11 cellular contexts compared by ENCODE assay signal in genomic region chr13:59477011-59477410, GRCh38.
DNase-seq lines count a peak whose midpoint lies in the region; ATAC-seq and TF ChIP-seq lines count a peak whose summit lies in the region.
"Had no signal": no experiment of that assay in that cellular context is flagged by ENCODE, and none has a peak within 500 bp of the region (broad histone marks: within the 10 kb centered on the region; RNA-seq: fewer than 3 reads in every experiment).

No MANE protein-coding gene starts in this region.

- H3K4me2 ChIP-seq in hepatocyte, result no peak overlapping the region

- H3K79me2 ChIP-seq in hepatocyte, result no peaks in the 10 kb centered on the region

- H2AFZ ChIP-seq in hepatocyte, result no peak overlapping the region

- H3K27me3 ChIP-seq in hepatocyte, result no peaks in the 10 kb centered on the region
- H3K27me3 ChIP-seq in spleen (replicated peaks in 1 of 7), result no peaks in the 10 kb centered on the region
- H3K27me3 ChIP-seq: uterus had no signal

- peak; percentile 49 for ATAC-seq in GM18867 (IDR thresholded peaks at IDR 0.05; ENCODE audit: unreplicated experiment)
- no peak for ATAC-seq in stimulated activated memory B cell treated with anti-CD40 and anti-IgM and Interleukin-4, amounts not matched to agents 10 μg/mL and 1 μg/mL and 100 μg/mL, for 72 hours

- H3K27ac ChIP-seq in C4-2B (no peak overlapping the region), hepatocyte (no peak overlapping the region), spleen (peak overlapping the region in 1 of 8 donors; percentile 0)
- H3K27ac ChIP-seq: uterus had no signal

- H3K4me3 ChIP-seq in hepatocyte (no peak overlapping the region), spleen (no peak overlapping the region)
- H3K4me3 ChIP-seq: uterus had no signal

- no peaks in the 10 kb centered on the region for H3K9me2 ChIP-seq in hepatocyte (replicated peaks; ENCODE audit: insufficient read depth)

- H3K27ac Mint-ChIP-seq in stimulated activated memory B cell treated with anti-CD40 and anti-IgM and Interleukin-4, amounts not matched to agents 10 μg/mL and 1 μg/mL and 100 μg/mL, for 72 hours, result no peak overlapping the region

- no peak for TF ChIP-seq POLR2A in spleen (IDR thresholded peaks at IDR 0.05)

- H3K9me3 Mint-ChIP-seq in stimulated activated memory B cell treated with anti-CD40 and anti-IgM and Interleukin-4, amounts not matched to agents 10 μg/mL and 1 μg/mL and 100 μg/mL, for 72 hours, result no peaks in the 10 kb centered on the region

- no peaks in the 10 kb centered on the region for H3K4me1 Mint-ChIP-seq in stimulated activated memory B cell treated with anti-CD40 and anti-IgM and Interleukin-4, amounts not matched to agents 10 μg/mL and 1 μg/mL and 100 μg/mL, for 72 hours

- intact Hi-C loops in spleen (cut with DNase I; ENCODE audit: low total_unique reads), result no loop called here

- H3K27me3 Mint-ChIP-seq in stimulated activated memory B cell treated with anti-CD40 and anti-IgM and Interleukin-4, amounts not matched to agents 10 μg/mL and 1 μg/mL and 100 μg/mL, for 72 hours, result no peaks in the 10 kb centered on the region

- peak; percentile 50 for TF ChIP-seq CTCF in C4-2B (conservative IDR thresholded peaks at IDR 0.05)
- TF ChIP-seq CTCF in hepatocyte (IDR thresholded peaks at IDR 0.05; ENCODE audit: poor library complexity), result peak; percentile 7
- no peak for TF ChIP-seq CTCF in spleen (IDR thresholded peaks at IDR 0.05 in 8 of 11, conservative IDR thresholded peaks at IDR 0.05 in 3 of 11)

- no peaks in the 10 kb centered on the region for H3K36me3 Mint-ChIP-seq in stimulated activated memory B cell treated with anti-CD40 and anti-IgM and Interleukin-4, amounts not matched to agents 10 μg/mL and 1 μg/mL and 100 μg/mL, for 72 hours

- H3K9me3 ChIP-seq in hepatocyte (ENCODE audit: low read depth), result no peaks in the 10 kb centered on the region
- peaks cover 0 to 5% (median 0%) of the 10 kb centered on the region in 8 donors for H3K9me3 ChIP-seq in spleen
- H3K9me3 ChIP-seq: uterus had no signal

- H3K36me3 ChIP-seq in hepatocyte (replicated peaks; ENCODE audit: insufficient read depth, low read depth) (no peaks in the 10 kb centered on the region), spleen (no peaks in the 10 kb centered on the region)
- H3K36me3 ChIP-seq: uterus had no signal

- peak; percentile 51 for DNase-seq in SK-MEL-5 (ENCODE audit: low read depth, low spot score)
- no peak for DNase-seq in hepatocyte (ENCODE audit: low spot score)
- no peak for DNase-seq in spleen
- DNase-seq in COLO668 (lab: John Stamatoyannopoulos, UW; ENCODE audit: unreplicated experiment), result no peak
- DNase-seq: effector CD4-positive, alpha-beta T cell; EL; NCI-H526 treated with DMSO at 0.1 percent for 48 hours; uterus had no signal

- H4K20me1 ChIP-seq in hepatocyte (ENCODE audit: insufficient read depth, poor library complexity, severe bottlenecking), result no peaks in the 10 kb centered on the region

- in situ Hi-C loops in SK-MEL-5 (cut with HindIII; ENCODE audit: low pct_unique_long_range_greater_than_20kb, low sequenced_read_pairs), result no loop called here

- H3K4me3 Mint-ChIP-seq in stimulated activated memory B cell treated with anti-CD40 and anti-IgM and Interleukin-4, amounts not matched to agents 10 μg/mL and 1 μg/mL and 100 μg/mL, for 72 hours, result no peak overlapping the region

- WGBS in hepatocyte (ENCODE audit: low lambda C conversion rate, missing lambda C conversion rate), result 98% methylated on average over 3 of the region's 3 CpGs
- WGBS in spleen, 5 donors, result 80 to 92% (median 88%) methylated on average over 3 of the region's 3 CpGs

- no peaks in the 10 kb centered on the region for H3K4me1 ChIP-seq in hepatocyte (ENCODE audit: insufficient read depth)
- peaks cover 0 to 7% (median 0%) of the 10 kb centered on the region in 6 donors for H3K4me1 ChIP-seq in spleen
- H3K4me1 ChIP-seq: uterus had no signal

Comparison
In these comparisons a context has a peak if more than half of its experiments do, and no peak if none do; other contexts are left out.
1. CTCF ChIP-seq: peak in C4-2B (single experiment) and hepatocyte (single experiment); none in spleen (0 of 11).